ENCODE assay signal across 8 cellular contexts in the genomic region with DNA sequence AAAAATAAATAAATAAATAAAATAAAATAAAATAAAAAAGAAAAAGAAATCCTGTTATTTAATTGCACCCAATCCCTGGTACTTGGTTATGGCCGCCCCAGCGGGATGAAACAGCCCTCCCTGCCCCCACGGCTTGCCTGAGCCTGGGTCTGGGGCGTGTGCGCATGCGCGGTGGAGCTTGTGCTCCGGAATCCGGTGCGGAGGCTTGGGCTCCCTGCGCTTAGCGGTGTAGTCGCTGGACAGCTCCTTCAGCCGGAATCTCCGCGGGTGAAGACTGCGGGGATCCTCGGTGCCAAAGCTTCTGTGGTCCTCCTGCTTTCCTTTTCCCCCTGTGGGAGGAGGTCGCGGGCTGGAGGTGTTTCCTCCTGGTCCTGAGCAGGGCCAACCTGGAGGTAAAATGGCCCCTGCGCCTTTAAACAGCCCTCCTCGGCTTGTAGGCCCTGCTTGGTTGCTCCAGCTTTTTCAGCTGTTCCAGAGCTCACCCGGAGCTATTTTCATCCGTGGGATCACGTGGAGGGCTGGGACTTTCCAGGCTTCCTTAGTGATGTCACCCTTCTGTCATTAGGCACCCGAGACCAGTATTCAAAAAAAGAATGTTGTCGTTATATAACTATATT. TPM values are rescaled to one million over a fixed set of nuclear protein-coding genes. Genes with fewer than 3 reads are reported as not detected.
A peak's percentile ranks its signal among the peaks of the same experiment; 100 is the strongest.
DNase-seq lines count a peak whose midpoint lies in the region; ATAC-seq and TF ChIP-seq lines count a peak whose summit lies in the region.

A gene with protein sequence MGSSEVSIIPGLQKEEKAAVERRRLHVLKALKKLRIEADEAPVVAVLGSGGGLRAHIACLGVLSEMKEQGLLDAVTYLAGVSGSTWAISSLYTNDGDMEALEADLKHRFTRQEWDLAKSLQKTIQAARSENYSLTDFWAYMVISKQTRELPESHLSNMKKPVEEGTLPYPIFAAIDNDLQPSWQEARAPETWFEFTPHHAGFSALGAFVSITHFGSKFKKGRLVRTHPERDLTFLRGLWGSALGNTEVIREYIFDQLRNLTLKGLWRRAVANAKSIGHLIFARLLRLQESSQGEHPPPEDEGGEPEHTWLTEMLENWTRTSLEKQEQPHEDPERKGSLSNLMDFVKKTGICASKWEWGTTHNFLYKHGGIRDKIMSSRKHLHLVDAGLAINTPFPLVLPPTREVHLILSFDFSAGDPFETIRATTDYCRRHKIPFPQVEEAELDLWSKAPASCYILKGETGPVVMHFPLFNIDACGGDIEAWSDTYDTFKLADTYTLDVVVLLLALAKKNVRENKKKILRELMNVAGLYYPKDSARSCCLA (minus strand): TSS at position 468 of the 617 bp plus-strand sequence. CDS start 4,288 bp downstream, outside the sequence.

- peak; percentile 60 for ATAC-seq in GM19395 (IDR thresholded peaks at IDR 0.05; ENCODE audit: unreplicated experiment)
- ATAC-seq in naive thymus-derived CD8-positive, alpha-beta T cell: peak; percentile 87 to 95
- peak; percentile 87 for ATAC-seq in stimulated activated memory B cell treated with anti-CD40 and anti-IgM and Interleukin-4, amounts not matched to agents 10 μg/mL and 1 μg/mL and 100 μg/mL, for 72 hours

- no peaks in the 10 kb centered on the region for H3K9me3 Mint-ChIP-seq in naive thymus-derived CD8-positive, alpha-beta T cell
- H3K9me3 Mint-ChIP-seq in stimulated activated memory B cell treated with anti-CD40 and anti-IgM and Interleukin-4, amounts not matched to agents 10 μg/mL and 1 μg/mL and 100 μg/mL, for 72 hours: no peaks in the 10 kb centered on the region

- DNase-seq in AG09319 (ENCODE audit: extremely low read depth, low read depth): peak; percentile 70
- peak; percentile 94 for DNase-seq in LHCN-M2 (ENCODE audit: low read depth)
- peak; percentile 87 for DNase-seq in RPMI8226
- DNase-seq in activated T-helper 9 cell treated with anti-CD3 and anti-CD28 coated beads, Interleukin-2, amount 50 U/mL, for 16 hours (ENCODE audit: low read depth): peak; percentile 75
- peak; percentile 93 for DNase-seq in fibroblast of peridontal ligament (ENCODE audit: extremely low read depth)
- peak; percentile 56 to 89 (median 76) for DNase-seq in naive thymus-derived CD8-positive, alpha-beta T cell

- peaks cover 0 to 1% (median 0%) of the 10 kb centered on the region in 5 donors for H3K27me3 Mint-ChIP-seq in naive thymus-derived CD8-positive, alpha-beta T cell
- H3K27me3 Mint-ChIP-seq in stimulated activated memory B cell treated with anti-CD40 and anti-IgM and Interleukin-4, amounts not matched to agents 10 μg/mL and 1 μg/mL and 100 μg/mL, for 72 hours: no peaks in the 10 kb centered on the region

- TF ChIP-seq CTCF in AG09319 (IDR thresholded peaks at IDR 0.05; ENCODE audit: low read depth, low read length): no peak

- POLR2A ChIA-PET in naive thymus-derived CD8-positive, alpha-beta T cell (lab: Charles Lee): interaction anchor here (0.5 to 0.6 kb wide), 2 partner anchors 29 to 87 kb away, joined by 3 read pairs; no protein-coding TSS in a partner anchor

- peaks cover 7 to 16% (median 15%) of the 10 kb centered on the region in 4 donors for H3K4me1 Mint-ChIP-seq in naive thymus-derived CD8-positive, alpha-beta T cell
- peaks cover 30% of the 10 kb centered on the region for H3K4me1 Mint-ChIP-seq in stimulated activated memory B cell treated with anti-CD40 and anti-IgM and Interleukin-4, amounts not matched to agents 10 μg/mL and 1 μg/mL and 100 μg/mL, for 72 hours

- H3K27ac Mint-ChIP-seq in naive thymus-derived CD8-positive, alpha-beta T cell: peak within 1 kb of the TSS; percentile 35 to 87 (median 72)
- peak within 1 kb of the TSS; percentile 94 for H3K27ac Mint-ChIP-seq in stimulated activated memory B cell treated with anti-CD40 and anti-IgM and Interleukin-4, amounts not matched to agents 10 μg/mL and 1 μg/mL and 100 μg/mL, for 72 hours

- H3K4me3 Mint-ChIP-seq in naive thymus-derived CD8-positive, alpha-beta T cell: peak within 1 kb of the TSS; percentile 72 to 86 (median 79)
- H3K4me3 Mint-ChIP-seq in stimulated activated memory B cell treated with anti-CD40 and anti-IgM and Interleukin-4, amounts not matched to agents 10 μg/mL and 1 μg/mL and 100 μg/mL, for 72 hours: peak within 1 kb of the TSS; percentile 90

- peaks cover 0 to 14% (median 2%) of the 10 kb centered on the region in 3 donors for H3K36me3 Mint-ChIP-seq in naive thymus-derived CD8-positive, alpha-beta T cell
- H3K36me3 Mint-ChIP-seq in stimulated activated memory B cell treated with anti-CD40 and anti-IgM and Interleukin-4, amounts not matched to agents 10 μg/mL and 1 μg/mL and 100 μg/mL, for 72 hours: peaks cover 10% of the 10 kb centered on the region

RNA-seq across cellular contexts. Expression of the gene that starts here (rescaled TPM):
- total RNA-seq in LHCN-M2 (2014; rRNA removed): 4.0 and 5.5 TPM in 2 replicates
- 7.6 TPM for polyA plus RNA-seq in LHCN-M2 (2012)
- total RNA-seq in naive thymus-derived CD8-positive, alpha-beta T cell: 1 to 10 TPM; 1.6 to 2.7 TPM
- under 1 TPM in 2 of 3 donors, not detected in 1; 0.39 to 0.74 TPM for polyA plus RNA-seq in naive thymus-derived CD8-positive, alpha-beta T cell

Comparison
In these comparisons a context has a peak if more than half of its experiments do, and no peak if none do; other contexts are left out.
1. Peak in every context shown above with its lines: DNase-seq and ATAC-seq.